Comparison of ENCODE assay signal across 18 cellular contexts in the genomic region with DNA sequence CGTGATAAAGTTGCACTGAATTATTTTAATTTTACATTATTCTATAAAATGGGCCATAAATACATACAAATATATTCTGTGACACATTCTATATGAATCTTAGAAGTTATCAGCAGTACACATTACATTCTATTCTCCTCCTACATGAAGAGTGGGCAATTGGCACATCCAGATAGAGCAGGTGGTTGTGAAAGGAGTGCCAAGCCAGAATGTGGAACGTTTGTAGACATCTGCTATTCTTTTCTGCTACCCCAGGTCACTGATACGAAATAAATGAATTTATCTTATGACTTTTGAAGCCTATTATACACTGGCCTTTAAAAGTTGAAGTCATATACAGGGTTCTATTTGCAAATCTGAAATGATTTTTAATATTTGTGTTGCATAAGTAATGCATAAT.
"Had no signal": no experiment of that assay in that cellular context is flagged by ENCODE, and none has a peak within 500 bp of the region (broad histone marks: within the 10 kb centered on the region; RNA-seq: fewer than 3 reads in every experiment).

No MANE protein-coding gene starts in this region.

- DNase-seq: Kasumi-1, MM.1S, NCI-H1105 treated with DMSO at 0.1 percent for 48 hours, NCI-H1417 treated with DMSO at 0.1 percent for 48 hours, NCI-H146, NCI-H187 treated with DMSO at 0.1 percent for 48 hours, NCI-H2029 treated with DMSO at 0.1 percent for 48 hours, NCI-H2107, NCI-H2227 treated with DMSO at 0.1 percent for 48 hours, NCI-H510A, NCI-H524 treated with DMSO at 0.1 percent for 48 hours, NCI-H69, NCI-H774, Right ventricle myocardium superior, RPMI8226, SIG-M5, SW 1271, T-cell had no signal
